In the genomic region with DNA sequence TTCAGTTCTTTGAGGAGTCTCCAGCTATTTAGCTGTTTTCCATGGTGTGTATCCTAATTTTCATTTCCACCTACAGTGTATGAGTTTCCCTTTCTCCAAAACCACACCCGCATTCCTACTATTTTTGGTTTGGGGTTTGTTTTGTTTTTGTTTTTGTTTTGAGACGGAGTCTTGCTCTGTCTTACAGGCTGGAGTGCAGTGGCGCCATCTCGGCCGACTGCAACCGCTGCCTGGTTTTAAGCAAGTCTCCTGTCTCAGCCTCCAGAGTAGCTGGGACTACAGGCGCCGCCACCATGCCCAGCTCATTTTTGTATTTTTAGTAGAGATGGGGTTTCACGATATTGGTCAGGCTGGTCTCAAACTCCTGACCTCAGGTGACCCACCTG, we compare ENCODE assay signal across 8 cellular contexts.
DNase-seq lines count a peak whose midpoint lies in the region; ATAC-seq and TF ChIP-seq lines count a peak whose summit lies in the region.
"Not testable (repeated sequence)": the region's sequence is repeated elsewhere in the genome, so short reads cannot be mapped to it uniquely, and the experiment has no call there.

No MANE protein-coding gene starts in this region.

- ATAC-seq in GM18907 (IDR thresholded peaks at IDR 0.05; ENCODE audit: unreplicated experiment): peak; percentile 50
- peak; percentile 41 for ATAC-seq in HG02884 (IDR thresholded peaks at IDR 0.05; ENCODE audit: unreplicated experiment)
- ATAC-seq in WTC11: peak; percentile 45

- peaks cover 11% of the 10 kb centered on the region for H3K27me3 Mint-ChIP-seq in WTC11 (ENCODE audit: low read depth)
- peaks cover 50% of the 10 kb centered on the region for H3K27me3 Mint-ChIP-seq in dendritic cell treated with granulocyte-macrophage colony-stimulating factor and Interleukin-4, amounts not matched to agents 40 ng/mL and 50 ng/mL, for 4 days

- peaks cover 21% of the 10 kb centered on the region for H3K4me1 Mint-ChIP-seq in WTC11
- H3K4me1 Mint-ChIP-seq in dendritic cell treated with granulocyte-macrophage colony-stimulating factor and Interleukin-4, amounts not matched to agents 40 ng/mL and 50 ng/mL, for 4 days (ENCODE audit: low read depth): peaks cover 25% of the 10 kb centered on the region

- H3K36me3 Mint-ChIP-seq in WTC11: peaks cover 26% of the 10 kb centered on the region
- not testable (repeated sequence) for H3K36me3 Mint-ChIP-seq in dendritic cell treated with granulocyte-macrophage colony-stimulating factor and Interleukin-4, amounts not matched to agents 40 ng/mL and 50 ng/mL, for 4 days (ENCODE audit: low read depth)

- H3K4me1 ChIP-seq in rectal smooth muscle tissue (ENCODE audit: control insufficient read depth, insufficient read depth, low read length): not testable (repeated sequence)

- H3K9me3 Mint-ChIP-seq in WTC11; dendritic cell treated with granulocyte-macrophage colony-stimulating factor and Interleukin-4, amounts not matched to agents 40 ng/mL and 50 ng/mL, for 4 days: not testable (repeated sequence)

- peak overlapping the region; percentile 92 for H3K4me3 Mint-ChIP-seq in WTC11
- peak overlapping the region; percentile 76 for H3K4me3 Mint-ChIP-seq in dendritic cell treated with granulocyte-macrophage colony-stimulating factor and Interleukin-4, amounts not matched to agents 40 ng/mL and 50 ng/mL, for 4 days

- CTCF ChIA-PET in AG04449 (lab: Yijun Ruan, JAX): interaction anchor here (0.9 to 3.3 kb wide), 5 partner anchors 10 to 190 kb away, joined by 3 to 26 read pairs (median 7); no protein-coding TSS in a partner anchor
- CTCF ChIA-PET in WTC11 (lab: Charles Lee): interaction anchor here (0.6 to 2.4 kb wide), 5 partner anchors 8 to 1373 kb away, joined by 3 to 76 read pairs (median 6); no protein-coding TSS in a partner anchor

- POLR2A ChIA-PET in AG04449 (lab: Yijun Ruan, JAX) (interaction anchor here (1.0 to 1.9 kb wide), 2 partner anchors 10 to 190 kb away, joined by 4 to 24 read pairs; no protein-coding TSS in a partner anchor), WTC11 (lab: Charles Lee) (interaction anchor here (1.1 to 1.8 kb wide), 2 partner anchors 9 to 11 kb away, joined by 5 to 8 read pairs; no protein-coding TSS in a partner anchor)

- not testable (repeated sequence) for H3K36me3 ChIP-seq in rectal smooth muscle tissue (ENCODE audit: control insufficient read depth, insufficient read depth, low read length)

- H3K27ac Mint-ChIP-seq in WTC11: not testable (repeated sequence)
- peak overlapping the region; percentile 81 for H3K27ac Mint-ChIP-seq in dendritic cell treated with granulocyte-macrophage colony-stimulating factor and Interleukin-4, amounts not matched to agents 40 ng/mL and 50 ng/mL, for 4 days

- TF ChIP-seq CTCF in AG04449 (IDR thresholded peaks at IDR 0.05; ENCODE audit: insufficient read depth, low read length, missing control alignments); WTC11 (IDR thresholded peaks at IDR 0.05): not testable (repeated sequence)

- peak overlapping the region; percentile 50 for H3K27ac ChIP-seq in rectal smooth muscle tissue (ENCODE audit: low read depth, low read length)

- intact Hi-C loops in dendritic cell treated with granulocyte-macrophage colony-stimulating factor and Interleukin-4, amounts not matched to agents 40 ng/mL and 50 ng/mL, for 4 days (cut with micrococcal nuclease): loop anchor here (10.0 kb wide), 1 partner anchor 188 kb away; a partner anchor contains a TSS

- H3K9ac ChIP-seq in rectal smooth muscle tissue (ENCODE audit: low read length): not testable (repeated sequence)

- H3K27me3 ChIP-seq in rectal smooth muscle tissue (ENCODE audit: control insufficient read depth, insufficient read depth, low read length): not testable (repeated sequence)

- H3K4me3 ChIP-seq in AG04449 (ENCODE audit: low read depth, low read length) (peak overlapping the region; percentile 80), rectal smooth muscle tissue (ENCODE audit: low read length) (peak overlapping the region; percentile 97)

- not testable (repeated sequence) for DNase-seq in AG04449 (ENCODE audit: low read depth, low spot score)
- DNase-seq in MV-4-11 (lab: John Stamatoyannopoulos, UW): peak; percentile 16
- DNase-seq in WTC11 (ENCODE audit: low spot score): peak; percentile 29
- peak; percentile 25 for DNase-seq in inferior parietal cortex (ENCODE audit: extremely low spot score)
